15 cellular contexts compared by ENCODE assay signal in genomic region chr5:126054593-126055347, GRCh38.
DNase-seq lines count a peak whose midpoint lies in the region; ATAC-seq, FAIRE-seq and TF ChIP-seq lines count a peak whose summit lies in the region.
"Had no signal": no experiment of that assay in that cellular context is flagged by ENCODE, and none has a peak within 500 bp of the region (broad histone marks: within the 10 kb centered on the region; RNA-seq: fewer than 3 reads in every experiment).

No MANE protein-coding gene starts in this region.

- peaks cover 40% of the 10 kb centered on the region for H3K4me1 ChIP-seq in HUES64 (ENCODE audit: insufficient read depth, low read length)
- H3K4me1 ChIP-seq in endocrine pancreas (ENCODE audit: control insufficient read depth, insufficient read depth, low read length): peaks cover 26% of the 10 kb centered on the region
- H3K4me1 ChIP-seq in pancreas: peaks cover 0 to 4% (median 0%) of the 10 kb centered on the region in 3 donors

- H3K9me3 Mint-ChIP-seq in endothelial cell (ENCODE audit: unreplicated experiment): no peaks in the 10 kb centered on the region

- no peak overlapping the region for H3K27ac Mint-ChIP-seq in endothelial cell (ENCODE audit: unreplicated experiment)
- H3K27ac Mint-ChIP-seq: CD4-positive, alpha-beta memory T cell; dendritic cell treated with granulocyte-macrophage colony-stimulating factor and Interleukin-4, amounts not matched to agents 40 ng/mL and 50 ng/mL, for 4 days; naive thymus-derived CD8-positive, alpha-beta T cell had no signal

- DNase-seq in NCI-H69 (lab: John Stamatoyannopoulos, UW): peak; percentile 99
- no peak for DNase-seq in pancreas
- DNase-seq in AG08395 (ENCODE audit: low spot score): no peak
- DNase-seq in NK-92 treated with Interleukin-12 subunit alpha and Interleukin-12 subunit beta, amount 100 ng/mL, for 24 hours (lab: John Stamatoyannopoulos, UW): no peak
- no peak for DNase-seq in endothelial cell (ENCODE audit: low spot score)
- DNase-seq: activated T-cell treated with anti-CD3 and anti-CD28 coated beads, Interleukin-2, amount 50 U/mL, for 1 hour; amygdala; CD4-positive, alpha-beta memory T cell; naive thymus-derived CD8-positive, alpha-beta T cell; stimulated activated CD4-positive, alpha-beta T cell treated with anti-CD3 and anti-CD28 coated beads, Interleukin-12 subunit alpha, Interleukin-12 subunit beta, amount 100 ng/mL, for 4 hours; thyroid gland had no signal

- FAIRE-seq in pancreas (lab: Jason Lieb, UNC): no peak

- peak overlapping the region; percentile 32 for H3K9ac ChIP-seq in HUES64 (ENCODE audit: low read depth, low read length)
- no peak overlapping the region for H3K9ac ChIP-seq in endocrine pancreas (ENCODE audit: control insufficient read depth, insufficient read depth, low read length)

- H3K9me3 ChIP-seq in HUES64 (ENCODE audit: insufficient read depth, low read depth, low read length) (0 out of 2 replicates have a peak, but pooled peaks cover 2% of the 10 kb centered on the region), endocrine pancreas (ENCODE audit: control insufficient read depth, low read length) (no peaks in the 10 kb centered on the region), pancreas (no peaks in the 10 kb centered on the region)
- H3K9me3 ChIP-seq: thyroid gland had no signal

- peak overlapping the region; percentile 29 for H3K27ac ChIP-seq in HUES64 (ENCODE audit: low read depth, low read length)
- no peak overlapping the region for H3K27ac ChIP-seq in pancreas
- H3K27ac ChIP-seq: thyroid gland had no signal

- H3K27me3 ChIP-seq in HUES64 (ENCODE audit: insufficient read depth, low read length) (no peaks in the 10 kb centered on the region), endocrine pancreas (ENCODE audit: control insufficient read depth, insufficient read depth, low read length) (no peaks in the 10 kb centered on the region), pancreas (no peaks in the 10 kb centered on the region)
- H3K27me3 ChIP-seq: thyroid gland had no signal

- H3K4me3 ChIP-seq in HUES64 (ENCODE audit: low read length): no peak overlapping the region
- peak overlapping the region; percentile 80 for H3K4me3 ChIP-seq in endocrine pancreas (ENCODE audit: control insufficient read depth, insufficient read depth, low read length)
- no peak overlapping the region for H3K4me3 ChIP-seq in pancreas
- H3K4me3 ChIP-seq: thyroid gland had no signal

- no peaks in the 10 kb centered on the region for H3K4me1 Mint-ChIP-seq in endothelial cell (ENCODE audit: unreplicated experiment)
- H3K4me1 Mint-ChIP-seq: CD4-positive, alpha-beta memory T cell; naive thymus-derived CD8-positive, alpha-beta T cell had no signal

- no peaks in the 10 kb centered on the region for H3K36me3 ChIP-seq in HUES64 (ENCODE audit: insufficient read depth, low read length)
- H3K36me3 ChIP-seq in endocrine pancreas (ENCODE audit: control insufficient read depth, insufficient read depth, low read length): no peaks in the 10 kb centered on the region
- H3K36me3 ChIP-seq in pancreas: no peaks in the 10 kb centered on the region
- H3K36me3 ChIP-seq: thyroid gland had no signal

- intact Hi-C loops in pancreas (cut with DNase I): no loop called here

- H3K36me3 Mint-ChIP-seq in endothelial cell (ENCODE audit: low read depth, unreplicated experiment): no peaks in the 10 kb centered on the region
- H3K36me3 Mint-ChIP-seq: CD4-positive, alpha-beta memory T cell; naive thymus-derived CD8-positive, alpha-beta T cell had no signal

- no peak for TF ChIP-seq CTCF in pancreas (IDR thresholded peaks at IDR 0.05)
- no peak for TF ChIP-seq CTCF in endothelial cell (IDR thresholded peaks at IDR 0.05; ENCODE audit: unreplicated experiment)

- no peak overlapping the region for H3K4me3 Mint-ChIP-seq in endothelial cell (ENCODE audit: unreplicated experiment)
- H3K4me3 Mint-ChIP-seq: CD4-positive, alpha-beta memory T cell; dendritic cell treated with granulocyte-macrophage colony-stimulating factor and Interleukin-4, amounts not matched to agents 40 ng/mL and 50 ng/mL, for 4 days; naive thymus-derived CD8-positive, alpha-beta T cell had no signal

- 61% methylated on average over 10 of the region's 10 CpGs for WGBS in HUES64
- 21 to 22% methylated on average over 10 of the region's 10 CpGs for WGBS in pancreas, 2 donors

- H3K27me3 Mint-ChIP-seq in endothelial cell (ENCODE audit: unreplicated experiment): peaks cover 2% of the 10 kb centered on the region
- H3K27me3 Mint-ChIP-seq: CD4-positive, alpha-beta memory T cell; dendritic cell treated with granulocyte-macrophage colony-stimulating factor and Interleukin-4, amounts not matched to agents 40 ng/mL and 50 ng/mL, for 4 days; naive thymus-derived CD8-positive, alpha-beta T cell had no signal

- ATAC-seq in pancreas (peak; percentile 64 to 87 (median 76)), GM18858 (IDR thresholded peaks at IDR 0.05; ENCODE audit: unreplicated experiment) (no peak)
- ATAC-seq: naive thymus-derived CD8-positive, alpha-beta T cell had no signal
